Comparison of ENCODE assay signal across 1 cellular context in the genomic region with DNA sequence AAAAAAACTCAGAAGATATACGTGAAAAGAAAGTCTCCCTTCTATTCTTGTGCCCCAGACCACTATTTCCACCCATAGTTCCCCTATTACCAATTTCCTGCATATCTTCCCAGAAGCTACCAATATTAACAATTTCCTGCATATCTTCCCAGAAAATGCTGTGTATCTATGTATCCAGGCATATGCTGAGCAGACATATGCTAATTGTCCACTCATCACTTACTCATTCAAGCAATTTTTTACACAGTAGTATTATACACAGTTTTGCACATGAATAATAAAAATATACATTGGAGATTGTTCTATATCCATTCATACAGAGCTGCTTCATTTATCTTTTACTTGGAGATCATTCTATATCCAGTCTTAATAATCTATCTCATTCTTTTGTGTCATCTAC.
A peak's percentile ranks its signal among the peaks of the same experiment; 100 is the strongest.
TF ChIP-seq lines count a peak whose summit lies in the region.

No MANE protein-coding gene starts in this region.

TF ChIP-seq in K562, 482 proteins besides CTCF, POLR2A, EP300 and RAD21 (continued from another document):
- TF ChIP-seq, protein P1, sequence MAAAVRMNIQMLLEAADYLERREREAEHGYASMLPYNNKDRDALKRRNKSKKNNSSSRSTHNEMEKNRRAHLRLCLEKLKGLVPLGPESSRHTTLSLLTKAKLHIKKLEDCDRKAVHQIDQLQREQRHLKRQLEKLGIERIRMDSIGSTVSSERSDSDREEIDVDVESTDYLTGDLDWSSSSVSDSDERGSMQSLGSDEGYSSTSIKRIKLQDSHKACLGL (CRISPR knock-in tag; IDR thresholded peaks at IDR 0.05; ENCODE audit: borderline replicate concordance, poor library complexity, severe bottlenecking): no peak
- TF ChIP-seq C11orf30 (IDR thresholded peaks at IDR 0.05; ENCODE audit: low read depth) (peak; percentile 13; the same call in 1 of the 2 replicates), ZKSCAN8 (CRISPR knock-in tag; IDR thresholded peaks at IDR 0.05) (no peak), BHLHE40 (IDR thresholded peaks at IDR 0.05; ENCODE audit: low read length) (no peak), CCNT2 (IDR thresholded peaks at IDR 0.05; ENCODE audit: borderline replicate concordance, extremely low read depth, insufficient read length, low read depth, low read length) (no peak), ZNF134 (CRISPR knock-in tag; conservative IDR thresholded peaks at IDR 0.05) (no peak)
